Comparison of ENCODE assay signal across 8 cellular contexts in genomic region chr21:32771134-32771523, GRCh38. TPM values are rescaled to one million over a fixed set of nuclear protein-coding genes. Genes with fewer than 3 reads are reported as not detected.
DNase-seq lines count a peak whose midpoint lies in the region; ATAC-seq and TF ChIP-seq lines count a peak whose summit lies in the region.

No MANE protein-coding gene starts in this region.

- intact Hi-C loops in right lobe of liver (cut with DNase I): no loop called here

- H3K27ac Mint-ChIP-seq in IgD-negative memory B cell: peak overlapping the region; percentile 92 to 100 (median 97)
- H3K27ac Mint-ChIP-seq in stimulated activated effector memory CD8-positive, alpha-beta T cell treated with anti-CD3 and anti-CD28 coated beads, Interleukin-12 subunit alpha, Interleukin-12 subunit beta, amount 100 ng/mL, for 72 hours: peak overlapping the region; percentile 100

- peak overlapping the region; percentile 72 to 76 (median 73) for H3K4me3 ChIP-seq in right lobe of liver

- H3K36me3 ChIP-seq in right lobe of liver: peaks cover 0 to 7% (median 0%) of the 10 kb centered on the region in 4 donors

- no peaks in the 10 kb centered on the region for H3K9me3 ChIP-seq in right lobe of liver

- H3K27ac ChIP-seq in VCaP (peak overlapping the region; percentile 90), right lobe of liver (peak overlapping the region; percentile 68 to 85 (median 82))

- TF ChIP-seq CTCF in VCaP (conservative IDR thresholded peaks at IDR 0.05) (no peak), right lobe of liver (IDR thresholded peaks at IDR 0.05) (no peak)

- ATAC-seq in GM21717 (IDR thresholded peaks at IDR 0.05; ENCODE audit: unreplicated experiment): peak; percentile 32
- peak; percentile 43 to 68 (median 58) for ATAC-seq in right lobe of liver
- peak; percentile 65 for ATAC-seq in stimulated activated effector memory CD8-positive, alpha-beta T cell treated with anti-CD3 and anti-CD28 coated beads, Interleukin-12 subunit alpha, Interleukin-12 subunit beta, amount 100 ng/mL, for 72 hours

- no peaks in the 10 kb centered on the region for H3K27me3 ChIP-seq in right lobe of liver

- peaks cover 7% of the 10 kb centered on the region for H3K36me3 Mint-ChIP-seq in IgD-negative memory B cell
- H3K36me3 Mint-ChIP-seq in stimulated activated effector memory CD8-positive, alpha-beta T cell treated with anti-CD3 and anti-CD28 coated beads, Interleukin-12 subunit alpha, Interleukin-12 subunit beta, amount 100 ng/mL, for 72 hours: peaks cover 65% of the 10 kb centered on the region

- WGBS in right lobe of liver (ENCODE audit: insufficient coverage, low coverage, low lambda C conversion rate, missing lambda C conversion rate): 2% methylated on average over 11 of the region's 48 CpGs

- peaks cover 0 to 14% (median 5%) of the 10 kb centered on the region in 4 donors for H3K4me1 ChIP-seq in right lobe of liver

- peak in 2 of 3 experiments; percentile 65 to 78 for DNase-seq in NCI-H1417 (lab: John Stamatoyannopoulos, UW)
- no peak for DNase-seq in NCI-H1417 treated with DMSO at 0.1 percent for 48 hours (lab: John Stamatoyannopoulos, UW)
- DNase-seq in dedifferentiated amniotic fluid mesenchymal stem cell (ENCODE audit: extremely low spot score): peak; percentile 38
- DNase-seq in right lobe of liver: peak; percentile 57 to 75 (median 61)
- no peak for DNase-seq in stimulated activated effector memory CD8-positive, alpha-beta T cell treated with anti-CD3 and anti-CD28 coated beads, Interleukin-12 subunit alpha, Interleukin-12 subunit beta, amount 100 ng/mL, for 72 hours (ENCODE audit: low spot score in 2 of 2)

- peaks cover 34 to 39% (median 39%) of the 10 kb centered on the region in 3 donors for H3K4me1 Mint-ChIP-seq in IgD-negative memory B cell
- H3K4me1 Mint-ChIP-seq in stimulated activated effector memory CD8-positive, alpha-beta T cell treated with anti-CD3 and anti-CD28 coated beads, Interleukin-12 subunit alpha, Interleukin-12 subunit beta, amount 100 ng/mL, for 72 hours: peaks cover 51% of the 10 kb centered on the region

- H3K4me3 Mint-ChIP-seq in IgD-negative memory B cell: peak overlapping the region; percentile 84 to 98 (median 94)
- H3K4me3 Mint-ChIP-seq in stimulated activated effector memory CD8-positive, alpha-beta T cell treated with anti-CD3 and anti-CD28 coated beads, Interleukin-12 subunit alpha, Interleukin-12 subunit beta, amount 100 ng/mL, for 72 hours: peak overlapping the region; percentile 86

- TF ChIP-seq POLR2A in right lobe of liver (IDR thresholded peaks at IDR 0.05): no peak

- H3K9me3 Mint-ChIP-seq in IgD-negative memory B cell: peaks cover 0 to 2% (median 0%) of the 10 kb centered on the region in 3 donors
- H3K9me3 Mint-ChIP-seq in stimulated activated effector memory CD8-positive, alpha-beta T cell treated with anti-CD3 and anti-CD28 coated beads, Interleukin-12 subunit alpha, Interleukin-12 subunit beta, amount 100 ng/mL, for 72 hours: no peaks in the 10 kb centered on the region

- peaks cover 2% of the 10 kb centered on the region for H3K27me3 Mint-ChIP-seq in IgD-negative memory B cell

RNA-seq across cellular contexts. Expression of gene PAXBP1, which starts 0.4 kb away (rescaled TPM):
- polyA plus RNA-seq in IgD-negative memory B cell: 13.1 TPM
- 10 to 100 TPM; 12.6 to 18.0 (median 15.5) TPM for total RNA-seq in right lobe of liver

RNA-seq across cellular contexts. Expression of gene SYNJ1, which starts 43.3 kb away (rescaled TPM):
- 1.4 TPM for polyA plus RNA-seq in IgD-negative memory B cell
- 1 to 10 TPM; 5.6 to 8.7 (median 6.9) TPM for total RNA-seq in right lobe of liver

Comparison
In these comparisons a context has a peak if more than half of its experiments do, and no peak if none do; other contexts are left out.
1. DNase-seq: peak in NCI-H1417 (2 of 3), dedifferentiated amniotic fluid mesenchymal stem cell (single experiment) and right lobe of liver (3 of 3); none in NCI-H1417 treated with DMSO at 0.1 percent for 48 hours (single experiment) and stimulated activated effector memory CD8-positive, alpha-beta T cell treated with anti-CD3 and anti-CD28 coated beads, Interleukin-12 subunit alpha, Interleukin-12 subunit beta, amount 100 ng/mL, for 72 hours (0 of 2).
2. Peak in every context shown above with its lines, with median percentiles within 50 percentile points of each other: ATAC-seq.